ENCODE assay signal across 1 cellular context in the genomic region with DNA sequence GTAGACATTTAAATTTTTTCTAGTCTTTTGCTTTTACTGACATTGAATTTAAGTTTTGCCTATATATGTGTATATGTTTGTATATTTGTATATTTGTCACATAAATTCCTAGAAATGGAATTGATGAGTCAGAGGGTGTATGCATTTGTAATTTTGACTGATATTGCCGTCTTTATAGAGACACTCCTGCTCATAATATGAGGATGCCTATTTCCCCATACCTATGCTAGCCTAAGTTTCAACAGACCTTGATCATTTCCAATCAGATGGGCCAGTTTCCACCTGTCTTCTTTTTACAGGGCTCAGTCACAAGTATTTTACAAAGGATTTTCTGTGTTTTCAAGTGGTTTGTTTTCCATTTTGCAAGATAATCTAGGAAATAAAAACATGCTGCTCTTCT.
TF ChIP-seq lines count a peak whose summit lies in the region.

No MANE protein-coding gene starts in this region.

TF ChIP-seq in K562, 482 proteins besides CTCF, POLR2A, EP300 and RAD21:
- TF ChIP-seq E4F1 (CRISPR knock-in tag; IDR thresholded peaks at IDR 0.05; ENCODE audit: borderline replicate concordance) (no peak), TBL1XR1 (IDR thresholded peaks at IDR 0.05; ENCODE audit: low read length in 2 of 2) (no peak), ZNF174 (CRISPR knock-in tag; IDR thresholded peaks at IDR 0.05) (no peak), ZNF444 (CRISPR knock-in tag; IDR thresholded peaks at IDR 0.05) (no peak), FOSL1 (tag; conservative IDR thresholded peaks at IDR 0.05) (peak; percentile 37; the same call in 1 of the 2 replicates), RHOXF2B (CRISPR knock-in tag; conservative IDR thresholded peaks at IDR 0.05) (no peak), CCAR2 (IDR thresholded peaks at IDR 0.05; ENCODE audit: low read depth, low read length) (no peak), ZNF24 (IDR thresholded peaks at IDR 0.05) (no peak), ZNF197 (CRISPR knock-in tag; IDR thresholded peaks at IDR 0.05; ENCODE audit: low read depth) (no peak), ATF3 (IDR thresholded peaks at IDR 0.05) (peak; percentile 28; the same call in 1 of the 2 replicates), ATF3 (CRISPR knock-in tag; conservative IDR thresholded peaks at IDR 0.05) (no peak), TCF15 (CRISPR knock-in tag; IDR thresholded peaks at IDR 0.05) (no peak), ESRRB (CRISPR knock-in tag; IDR thresholded peaks at IDR 0.05; ENCODE audit: borderline replicate concordance) (no peak), HNRNPL (IDR thresholded peaks at IDR 0.05; ENCODE audit: low read depth, low read length) (no peak), ZNF316 (IDR thresholded peaks at IDR 0.05) (peak; percentile 33; the same call in 1 of the 2 replicates), ZNF57 (CRISPR knock-in tag; IDR thresholded peaks at IDR 0.05) (no peak), POLR2G (IDR thresholded peaks at IDR 0.05; ENCODE audit: low read depth, low read length) (no peak), HES1 (IDR thresholded peaks at IDR 0.05; ENCODE audit: low read depth) (no peak), C11orf30 (IDR thresholded peaks at IDR 0.05; ENCODE audit: low read depth) (0 out of 2 replicates have a peak, but pooled peaks have one; percentile 13)
- TF ChIP-seq, protein P1, sequence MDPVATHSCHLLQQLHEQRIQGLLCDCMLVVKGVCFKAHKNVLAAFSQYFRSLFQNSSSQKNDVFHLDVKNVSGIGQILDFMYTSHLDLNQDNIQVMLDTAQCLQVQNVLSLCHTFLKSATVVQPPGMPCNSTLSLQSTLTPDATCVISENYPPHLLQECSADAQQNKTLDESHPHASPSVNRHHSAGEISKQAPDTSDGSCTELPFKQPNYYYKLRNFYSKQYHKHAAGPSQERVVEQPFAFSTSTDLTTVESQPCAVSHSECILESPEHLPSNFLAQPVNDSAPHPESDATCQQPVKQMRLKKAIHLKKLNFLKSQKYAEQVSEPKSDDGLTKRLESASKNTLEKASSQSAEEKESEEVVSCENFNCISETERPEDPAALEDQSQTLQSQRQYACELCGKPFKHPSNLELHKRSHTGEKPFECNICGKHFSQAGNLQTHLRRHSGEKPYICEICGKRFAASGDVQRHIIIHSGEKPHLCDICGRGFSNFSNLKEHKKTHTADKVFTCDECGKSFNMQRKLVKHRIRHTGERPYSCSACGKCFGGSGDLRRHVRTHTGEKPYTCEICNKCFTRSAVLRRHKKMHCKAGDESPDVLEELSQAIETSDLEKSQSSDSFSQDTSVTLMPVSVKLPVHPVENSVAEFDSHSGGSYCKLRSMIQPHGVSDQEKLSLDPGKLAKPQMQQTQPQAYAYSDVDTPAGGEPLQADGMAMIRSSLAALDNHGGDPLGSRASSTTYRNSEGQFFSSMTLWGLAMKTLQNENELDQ (CRISPR knock-in tag; IDR thresholded peaks at IDR 0.05; ENCODE audit: borderline replicate concordance), result no peak
